In the genomic region with DNA sequence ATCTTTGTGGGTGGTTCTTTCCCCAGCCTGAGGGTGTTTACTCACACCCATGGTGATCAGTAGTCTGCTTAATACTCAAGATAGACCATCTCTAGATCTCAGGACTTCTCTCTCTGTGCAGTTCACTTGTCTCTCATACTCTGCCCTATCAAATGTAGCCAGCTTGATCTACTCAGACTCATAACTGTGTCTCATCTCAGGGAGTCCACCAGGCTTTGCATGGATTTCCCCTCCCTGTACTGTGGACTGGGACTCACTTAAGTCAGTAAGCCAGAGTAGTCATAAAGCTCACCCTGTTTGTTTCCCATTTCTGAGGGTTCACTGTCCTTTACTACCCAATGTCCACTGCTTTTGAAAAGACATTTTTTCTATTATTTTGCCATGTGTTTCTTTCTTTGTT, we compare ENCODE assay signal across 22 cellular contexts. TPM values are rescaled to one million over a fixed set of nuclear protein-coding genes. Genes with fewer than 3 reads are reported as not detected.
A peak's percentile ranks its signal among the peaks of the same experiment; 100 is the strongest.
DNase-seq lines count a peak whose midpoint lies in the region; ATAC-seq and TF ChIP-seq lines count a peak whose summit lies in the region.
"Had no signal": no experiment of that assay in that cellular context is flagged by ENCODE, and none has a peak within 500 bp of the region (broad histone marks: within the 10 kb centered on the region; RNA-seq: fewer than 3 reads in every experiment).

No MANE protein-coding gene starts in this region.

- peaks cover 4% of the 10 kb centered on the region for H3K4me1 Mint-ChIP-seq in CD14-positive monocyte
- H3K4me1 Mint-ChIP-seq: activated naive CD4-positive, alpha-beta T cell treated with anti-CD3 and anti-CD28 coated beads, Interleukin-2, amount 50 U/mL, for 24 hours had no signal

- H3K4me3 Mint-ChIP-seq in CD14-positive monocyte: no peak overlapping the region
- H3K4me3 Mint-ChIP-seq: activated naive CD4-positive, alpha-beta T cell treated with anti-CD3 and anti-CD28 coated beads, Interleukin-2, amount 50 U/mL, for 24 hours; activated T-cell treated with anti-CD3 and anti-CD28 coated beads, Interleukin-2, amount 50 U/mL, for 72 hours; CD4-positive, alpha-beta T cell; immature natural killer cell had no signal

- no peak overlapping the region for H3K4me3 ChIP-seq in epithelial cell of esophagus (ENCODE audit: low read length)
- H3K4me3 ChIP-seq: heart right ventricle, MG63, prostate gland, thyroid gland had no signal

- peaks cover 0 to 5% (median 0%) of the 10 kb centered on the region in 7 donors for H3K9me3 Mint-ChIP-seq in CD14-positive monocyte
- H3K9me3 Mint-ChIP-seq: activated naive CD4-positive, alpha-beta T cell treated with anti-CD3 and anti-CD28 coated beads, Interleukin-2, amount 50 U/mL, for 24 hours; activated T-cell treated with anti-CD3 and anti-CD28 coated beads, Interleukin-2, amount 50 U/mL, for 72 hours; CD4-positive, alpha-beta T cell had no signal

- intact Hi-C loops in CD14-positive monocyte (cut with micrococcal nuclease): no loop called here

- no peaks in the 10 kb centered on the region for H3K27me3 Mint-ChIP-seq in CD14-positive monocyte (ENCODE audit: low read depth in 3 of 3)
- H3K27me3 Mint-ChIP-seq: activated naive CD4-positive, alpha-beta T cell treated with anti-CD3 and anti-CD28 coated beads, Interleukin-2, amount 50 U/mL, for 24 hours; CD4-positive, alpha-beta T cell had no signal

- TF ChIP-seq CTCF in epithelial cell of esophagus (IDR thresholded peaks at IDR 0.05; ENCODE audit: insufficient read depth, low read depth, low read length, missing control alignments) (no peak), CD14-positive monocyte (IDR thresholded peaks at IDR 0.05) (no peak)

- H3K36me3 Mint-ChIP-seq in CD14-positive monocyte: peaks cover 30 to 43% of the 10 kb centered on the region in 2 donors

- DNase-seq in epithelial cell of esophagus (ENCODE audit: low read depth): peak; percentile 18
- no peak for DNase-seq in dedifferentiated amniotic fluid mesenchymal stem cell (ENCODE audit: extremely low spot score)
- no peak for DNase-seq in NOMO-1 treated with DMSO at 0.1 percent for 48 hours (lab: John Stamatoyannopoulos, UW; ENCODE audit: unreplicated experiment)
- no peak for DNase-seq in CD14-positive monocyte (ENCODE audit: low spot score)
- DNase-seq: activated T-cell treated with anti-CD3 and anti-CD28 coated beads, Interleukin-2, amount 50 U/mL, for 72 hours; CD4-positive, alpha-beta T cell; GF-D8; heart right ventricle; immature natural killer cell; left ventricle myocardium superior; MG63; NCI-H1417 treated with DMSO at 0.1 percent for 48 hours; NCI-H524; stimulated activated naive CD4-positive, alpha-beta T cell; thyroid gland had no signal

- ATAC-seq in GM18502 (IDR thresholded peaks at IDR 0.05; ENCODE audit: poor library complexity, unreplicated experiment) (peak; percentile 52), GM21529 (IDR thresholded peaks at IDR 0.05; ENCODE audit: unreplicated experiment) (peak; percentile 47), HG03342 (IDR thresholded peaks at IDR 0.05; ENCODE audit: unreplicated experiment) (peak; percentile 59), HG03354 (IDR thresholded peaks at IDR 0.05; ENCODE audit: poor library complexity, severe bottlenecking, unreplicated experiment) (no peak)
- ATAC-seq: activated CD4-positive, CD25-positive, alpha-beta regulatory T cell treated with anti-CD3 and anti-CD28 coated beads, Interleukin-2, amount 50 U/mL, for 24 hours; heart right ventricle; left ventricle myocardium superior had no signal

- H3K27ac Mint-ChIP-seq in CD14-positive monocyte: no peak overlapping the region
- H3K27ac Mint-ChIP-seq: activated naive CD4-positive, alpha-beta T cell treated with anti-CD3 and anti-CD28 coated beads, Interleukin-2, amount 50 U/mL, for 24 hours; CD4-positive, alpha-beta T cell had no signal

RNA-seq across cellular contexts. Expression of a gene that starts 41.8 kb away (rescaled TPM):
- polyA plus RNA-seq in CD14-positive monocyte: 10 to 100 TPM; 36.1 to 55.9 TPM
